9 cellular contexts compared by ENCODE assay signal in genomic region chr2:182866095-182866460, GRCh38. TPM values are rescaled to one million over a fixed set of nuclear protein-coding genes. Genes with fewer than 3 reads are reported as not detected.
A peak's percentile ranks its signal among the peaks of the same experiment; 100 is the strongest.
DNase-seq lines count a peak whose midpoint lies in the region; ATAC-seq, FAIRE-seq and TF ChIP-seq lines count a peak whose summit lies in the region.
"Had no signal": no experiment of that assay in that cellular context is flagged by ENCODE, and none has a peak within 500 bp of the region (broad histone marks: within the 10 kb centered on the region; RNA-seq: fewer than 3 reads in every experiment).

No MANE protein-coding gene starts in this region.

- H3K27ac Mint-ChIP-seq in astrocyte (ENCODE audit: unreplicated experiment) = no peak overlapping the region
- no peak overlapping the region for H3K27ac Mint-ChIP-seq in stimulated activated naive CD8-positive, alpha-beta T cell treated with anti-CD3 and anti-CD28 coated beads, Interleukin-15, amount 100 ng/mL, for 72 hours

- peak overlapping the region; percentile 63 for H3K9ac ChIP-seq in astrocyte (ENCODE audit: low read length)
- peak overlapping the region; percentile 40 for H3K9ac ChIP-seq in iPS-18a (ENCODE audit: low read length)

- FAIRE-seq in astrocyte (lab: Jason Lieb, UNC) = no peak
- FAIRE-seq: A204.1 had no signal

- H3K9me3 Mint-ChIP-seq in astrocyte (ENCODE audit: unreplicated experiment) = peaks cover 3% of the 10 kb centered on the region
- H3K9me3 Mint-ChIP-seq in stimulated activated naive CD8-positive, alpha-beta T cell treated with anti-CD3 and anti-CD28 coated beads, Interleukin-15, amount 100 ng/mL, for 72 hours = no peaks in the 10 kb centered on the region

- no peaks in the 10 kb centered on the region for H3K36me3 ChIP-seq in astrocyte (ENCODE audit: insufficient read depth, low read length)
- no peaks in the 10 kb centered on the region for H3K36me3 ChIP-seq in iPS-18a (ENCODE audit: control insufficient read depth, low read depth, low read length)

- H3K79me2 ChIP-seq in astrocyte (ENCODE audit: insufficient read depth, low read length) = no peaks in the 10 kb centered on the region

- H3K27ac ChIP-seq in astrocyte (ENCODE audit: low read depth, low read length) (no peak overlapping the region), iPS-18a (ENCODE audit: low read length) (no peak overlapping the region), foreskin keratinocyte (no peak overlapping the region)

- no peak for TF ChIP-seq CTCF in astrocyte (IDR thresholded peaks at IDR 0.05; ENCODE audit: insufficient read depth, low read depth, low read length)
- no peak for TF ChIP-seq CTCF in foreskin keratinocyte (conservative IDR thresholded peaks at IDR 0.05)

- H3K9me3 ChIP-seq in astrocyte (ENCODE audit: insufficient read depth, low read depth, low read length) (no peaks in the 10 kb centered on the region), iPS-18a (ENCODE audit: control insufficient read depth, low read depth, low read length) (no peaks in the 10 kb centered on the region)

- H3K27me3 Mint-ChIP-seq in astrocyte (ENCODE audit: low read depth, unreplicated experiment) = peaks cover 18% of the 10 kb centered on the region
- peaks cover 68% of the 10 kb centered on the region for H3K27me3 Mint-ChIP-seq in stimulated activated naive CD8-positive, alpha-beta T cell treated with anti-CD3 and anti-CD28 coated beads, Interleukin-15, amount 100 ng/mL, for 72 hours

- ATAC-seq in stimulated activated naive CD8-positive, alpha-beta T cell treated with anti-CD3 and anti-CD28 coated beads, Interleukin-15, amount 100 ng/mL, for 72 hours = peak; percentile 38
- no peak for ATAC-seq in GM18502 (IDR thresholded peaks at IDR 0.05; ENCODE audit: poor library complexity, unreplicated experiment)
- no peak for ATAC-seq in foreskin keratinocyte
- no peak for ATAC-seq in GM19035 (IDR thresholded peaks at IDR 0.05; ENCODE audit: unreplicated experiment)

- H3K4me2 ChIP-seq in astrocyte (ENCODE audit: low read length) = peak overlapping the region; percentile 86

- H2AFZ ChIP-seq in astrocyte (ENCODE audit: low read depth, low read length) = peak overlapping the region; percentile 90

- DNase-seq in DMS79 treated with DMSO at 0.1 percent for 48 hours (lab: John Stamatoyannopoulos, UW) (peak; percentile 56), DMS79 (lab: John Stamatoyannopoulos, UW) (no peak), astrocyte (ENCODE audit: low read depth) (no peak), foreskin keratinocyte (no peak)
- peak; percentile 1 to 9 for DNase-seq in stimulated activated naive CD8-positive, alpha-beta T cell treated with anti-CD3 and anti-CD28 coated beads, Interleukin-15, amount 100 ng/mL, for 72 hours

- H4K20me1 ChIP-seq in astrocyte (ENCODE audit: insufficient read depth, low read length) = no peaks in the 10 kb centered on the region

- H3K4me1 ChIP-seq in astrocyte (ENCODE audit: insufficient read depth, low read length) = peaks cover 15% of the 10 kb centered on the region
- peaks cover 14% of the 10 kb centered on the region for H3K4me1 ChIP-seq in iPS-18a (ENCODE audit: control insufficient read depth, low read depth, low read length)
- no peaks in the 10 kb centered on the region for H3K4me1 ChIP-seq in foreskin keratinocyte

- H3K4me3 ChIP-seq in astrocyte (ENCODE audit: insufficient read depth, low read depth, low read length) (peak overlapping the region; percentile 62), iPS-18a (ENCODE audit: low read length) (peak overlapping the region; percentile 86)

- H3K4me1 Mint-ChIP-seq in astrocyte (ENCODE audit: low read depth, unreplicated experiment) = peaks cover 16% of the 10 kb centered on the region
- H3K4me1 Mint-ChIP-seq in stimulated activated naive CD8-positive, alpha-beta T cell treated with anti-CD3 and anti-CD28 coated beads, Interleukin-15, amount 100 ng/mL, for 72 hours = peaks cover 22% of the 10 kb centered on the region

- H3K4me3 Mint-ChIP-seq in astrocyte (ENCODE audit: unreplicated experiment) = peak overlapping the region; percentile 74
- H3K4me3 Mint-ChIP-seq in stimulated activated naive CD8-positive, alpha-beta T cell treated with anti-CD3 and anti-CD28 coated beads, Interleukin-15, amount 100 ng/mL, for 72 hours = peak overlapping the region; percentile 76 to 84

- H3K27me3 ChIP-seq in astrocyte (ENCODE audit: insufficient read depth, low read length) (peaks cover 6% of the 10 kb centered on the region), iPS-18a (ENCODE audit: control insufficient read depth, insufficient read depth, low read length) (peaks cover 35% of the 10 kb centered on the region), foreskin keratinocyte (peaks cover 84% of the 10 kb centered on the region)

- H3K36me3 Mint-ChIP-seq in astrocyte (ENCODE audit: low read depth, unreplicated experiment) = no peaks in the 10 kb centered on the region

RNA-seq across cellular contexts. Expression of gene FRZB, which starts 0.4 kb away (rescaled TPM):
- 0.67 and 0.77 TPM in 2 replicates for total RNA-seq in astrocyte
- not detected in 2 replicates for total RNA-seq in foreskin keratinocyte
- not detected in 2 replicates for polyA plus RNA-seq in foreskin keratinocyte

Comparison
In these comparisons a context has a peak if more than half of its experiments do, and no peak if none do; other contexts are left out.
1. DNase-seq: peak in DMS79 treated with DMSO at 0.1 percent for 48 hours (single experiment) and stimulated activated naive CD8-positive, alpha-beta T cell treated with anti-CD3 and anti-CD28 coated beads, Interleukin-15, amount 100 ng/mL, for 72 hours (2 of 2); none in DMS79 (single experiment), astrocyte (single experiment) and foreskin keratinocyte (0 of 2).